Comparison of ENCODE assay signal across 16 cellular contexts in genomic region chr7:155460926-155461613, GRCh38. TPM values are rescaled to one million over a fixed set of nuclear protein-coding genes. Genes with fewer than 3 reads are reported as not detected.
"Had no signal": no experiment of that assay in that cellular context is flagged by ENCODE, and none has a peak within 500 bp of the region (broad histone marks: within the 10 kb centered on the region; RNA-seq: fewer than 3 reads in every experiment).

No MANE protein-coding gene starts in this region.

- H3K4me3 Mint-ChIP-seq: activated T-helper 1 cell treated with anti-CD3 and anti-CD28 coated beads, Interleukin-12 subunit alpha, Interleukin-12 subunit beta, Interleukin-2, Interleukin-4 antibody, amounts not matched to agents 30 ng/mL and 10 ng/mL and 1 ng/mL, durations not matched to agents 14 hours and 24 hours and 36 hours; memory B cell had no signal

- H3K9me3 Mint-ChIP-seq: activated T-helper 1 cell treated with anti-CD3 and anti-CD28 coated beads, Interleukin-12 subunit alpha, Interleukin-12 subunit beta, Interleukin-2, Interleukin-4 antibody, amounts not matched to agents 30 ng/mL and 10 ng/mL and 1 ng/mL, durations not matched to agents 14 hours and 24 hours and 36 hours; naive thymus-derived CD8-positive, alpha-beta T cell; T-cell had no signal

- DNase-seq: erythroblast; left ventricle myocardium superior; mucosa of descending colon; naive thymus-derived CD8-positive, alpha-beta T cell; occipital lobe; psoas muscle; T-cell; T-helper 9 cell; upper lobe of right lung had no signal

- H3K4me1 ChIP-seq: psoas muscle had no signal

- H3K27ac ChIP-seq: ascending aorta, psoas muscle, thoracic aorta, upper lobe of right lung had no signal

- H3K9me3 ChIP-seq: ascending aorta, mucosa of descending colon, psoas muscle, thoracic aorta, upper lobe of right lung had no signal

- H3K27ac Mint-ChIP-seq: activated T-helper 1 cell treated with anti-CD3 and anti-CD28 coated beads, Interleukin-12 subunit alpha, Interleukin-12 subunit beta, Interleukin-2, Interleukin-4 antibody, amounts not matched to agents 30 ng/mL and 10 ng/mL and 1 ng/mL, durations not matched to agents 14 hours and 24 hours and 36 hours; memory B cell; naive thymus-derived CD8-positive, alpha-beta T cell; T-cell had no signal

- H3K36me3 ChIP-seq: ascending aorta, thoracic aorta, upper lobe of right lung had no signal

- H3K4me3 ChIP-seq: ascending aorta, mucosa of descending colon, psoas muscle, thoracic aorta, upper lobe of right lung had no signal

- H3K36me3 Mint-ChIP-seq: T-cell had no signal

- ATAC-seq: activated CD4-positive, CD25-positive, alpha-beta regulatory T cell treated with anti-CD3 and anti-CD28 coated beads, Interleukin-2, amount 50 U/mL, for 24 hours; left ventricle myocardium superior; mucosa of descending colon; naive thymus-derived CD8-positive, alpha-beta T cell; psoas muscle; sciatic nerve; T-cell had no signal

RNA-seq across cellular contexts. Expression of gene EN2, which starts 3.1 kb away (rescaled TPM):
- total RNA-seq: activated CD8-positive, alpha-beta memory T cell treated with anti-CD3 and anti-CD28 coated beads for 36 hours; activated T-helper 1 cell treated with anti-CD3 and anti-CD28 coated beads, Interleukin-12 subunit alpha, Interleukin-12 subunit beta, Interleukin-2, Interleukin-4 antibody, amounts not matched to agents 30 ng/mL and 10 ng/mL and 1 ng/mL, durations not matched to agents 14 hours and 24 hours and 36 hours; ascending aorta; left ventricle myocardium superior; mucosa of descending colon; naive thymus-derived CD8-positive, alpha-beta T cell; occipital lobe; sciatic nerve; T-cell; upper lobe of right lung had no signal
- polyA plus RNA-seq: naive thymus-derived CD8-positive, alpha-beta T cell had no signal
